In the genomic region with DNA sequence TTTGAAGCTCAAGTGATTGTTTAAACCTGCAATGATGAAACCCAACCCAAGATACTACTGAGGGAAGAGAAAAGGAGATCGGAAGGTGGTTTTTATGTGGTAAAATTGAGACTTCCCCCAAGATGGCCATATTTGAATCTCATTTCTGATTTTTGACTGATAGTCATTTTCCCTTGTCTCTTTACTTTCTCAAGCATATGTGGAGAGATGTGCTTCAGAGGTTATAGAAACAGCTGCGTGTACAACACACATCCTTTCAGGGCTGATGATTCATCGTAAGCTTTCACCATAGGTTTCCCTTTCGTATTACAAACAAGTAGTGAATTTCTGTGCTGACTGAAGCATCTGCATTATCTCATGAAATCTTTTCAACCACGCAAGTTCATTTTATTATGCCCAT, we compare ENCODE assay signal across 9 cellular contexts.
DNase-seq lines count a peak whose midpoint lies in the region; ATAC-seq and TF ChIP-seq lines count a peak whose summit lies in the region.
"Had no signal": no experiment of that assay in that cellular context is flagged by ENCODE, and none has a peak within 500 bp of the region (broad histone marks: within the 10 kb centered on the region; RNA-seq: fewer than 3 reads in every experiment).

No MANE protein-coding gene starts in this region.

- H3K27ac ChIP-seq in smooth muscle cell (ENCODE audit: low read depth): no peak overlapping the region
- H3K27ac ChIP-seq: gastroesophageal sphincter had no signal

- ATAC-seq in GM19025 (IDR thresholded peaks at IDR 0.05; ENCODE audit: low read depth, unreplicated experiment) (peak; percentile 97), HG02623 (IDR thresholded peaks at IDR 0.05; ENCODE audit: unreplicated experiment) (peak; percentile 95), HG03575 (IDR thresholded peaks at IDR 0.05; ENCODE audit: extremely low read depth, insufficient number of reproducible peaks, low FRiP score, unreplicated experiment) (peak; percentile 95)
- ATAC-seq: gastroesophageal sphincter had no signal

- peak overlapping the region; percentile 19 for H3K4me2 ChIP-seq in smooth muscle cell

- H3K36me3 ChIP-seq in smooth muscle cell (ENCODE audit: low read depth): no peaks in the 10 kb centered on the region
- H3K36me3 ChIP-seq: gastroesophageal sphincter had no signal

- no peak for TF ChIP-seq CTCF in smooth muscle cell (IDR thresholded peaks at IDR 0.05; ENCODE audit: borderline replicate concordance, insufficient read depth, poor library complexity, severe bottlenecking)

- no peaks in the 10 kb centered on the region for H3K79me2 ChIP-seq in smooth muscle cell (ENCODE audit: low read depth)

- H3K9ac ChIP-seq in smooth muscle cell (ENCODE audit: low read depth): no peak overlapping the region

- 32% methylated on average over 5 of the region's 5 CpGs for WGBS in smooth muscle cell (ENCODE audit: low lambda C conversion rate)

- peaks cover 3% of the 10 kb centered on the region for H3K27me3 ChIP-seq in smooth muscle cell (ENCODE audit: low read depth)

- H3K9me3 ChIP-seq in smooth muscle cell (replicated peaks; ENCODE audit: low read depth): no peaks in the 10 kb centered on the region
- H3K9me3 ChIP-seq: gastroesophageal sphincter had no signal

- H3K4me1 ChIP-seq in smooth muscle cell (ENCODE audit: low read depth): no peaks in the 10 kb centered on the region
- H3K4me1 ChIP-seq: gastroesophageal sphincter had no signal

- no peak overlapping the region for H3K4me3 ChIP-seq in smooth muscle cell
- H3K4me3 ChIP-seq: gastroesophageal sphincter had no signal

- DNase-seq in smooth muscle cell (lab: John Stamatoyannopoulos, UW; ENCODE audit: unreplicated experiment) (no peak), amygdala (lab: John Stamatoyannopoulos, UW) (no peak), inferior parietal cortex (ENCODE audit: extremely low spot score) (no peak), glomerular visceral epithelial cell (ENCODE audit: extremely low spot score) (no peak)
- DNase-seq: NCI-H2081 treated with DMSO at 0.1 percent for 48 hours had no signal

- no peaks in the 10 kb centered on the region for H3F3A ChIP-seq in smooth muscle cell (ENCODE audit: low read depth)

- H4K20me1 ChIP-seq in smooth muscle cell (ENCODE audit: low read depth): no peaks in the 10 kb centered on the region

- no peak overlapping the region for H2AFZ ChIP-seq in smooth muscle cell (ENCODE audit: low read depth)
